ENCODE assay signal across 8 cellular contexts in genomic region chr6:30685977-30686907, GRCh38. TPM values are rescaled to one million over a fixed set of nuclear protein-coding genes. Genes with fewer than 3 reads are reported as not detected.
DNase-seq lines count a peak whose midpoint lies in the region; ATAC-seq and TF ChIP-seq lines count a peak whose summit lies in the region.

Gene PPP1R18 (minus strand): TSS chr6:30686645. CDS start chr6:30686018, 627 bp downstream.

- H3K36me3 ChIP-seq in mesenchymal stem cell (ENCODE audit: control insufficient read depth in 1 of 2, insufficient read depth in 2 of 2, low read depth in 1 of 2, low read length in 2 of 2) = peaks cover 17 to 24% of the 10 kb centered on the region in 2 experiments

- POLR2A ChIA-PET in activated CD8-positive, alpha-beta T cell treated with anti-CD3 and anti-CD28 coated beads for 36 hours (lab: Charles Lee) = interaction anchor here (0.9 to 15.7 kb wide), 8 partner anchors 11 to 144 kb away, joined by 3 to 500 read pairs (median 4); partner anchors contain the start of genes MDC1 and TUBB

- peak within 1 kb of the TSS; percentile 99 for H3K27ac ChIP-seq in mesenchymal stem cell (ENCODE audit: low read length, poor library complexity, severe bottlenecking)

- H4K8ac ChIP-seq in mesenchymal stem cell (ENCODE audit: low read length) = peak within 1 kb of the TSS; percentile 92

- ATAC-seq in activated CD8-positive, alpha-beta T cell treated with anti-CD3 and anti-CD28 coated beads for 36 hours = peak; percentile 35
- ATAC-seq in GM21737 (IDR thresholded peaks at IDR 0.05; ENCODE audit: unreplicated experiment) = no peak

- H2BK15ac ChIP-seq in mesenchymal stem cell (ENCODE audit: low read depth, poor library complexity, severe bottlenecking) = peak within 1 kb of the TSS; percentile 96

- H3K4me3 ChIP-seq in mesenchymal stem cell (ENCODE audit: insufficient read depth in 1 of 2, low read depth in 1 of 2, low read length in 2 of 2) = peak within 1 kb of the TSS; percentile 83 to 93

- DNase-seq in NCI-H82 (lab: John Stamatoyannopoulos, UW) = peak; percentile 76
- no peak for DNase-seq in NCI-H82 treated with DMSO at 0.1 percent for 48 hours (lab: John Stamatoyannopoulos, UW; ENCODE audit: unreplicated experiment)
- DNase-seq in NCI-H2227 (lab: John Stamatoyannopoulos, UW; ENCODE audit: unreplicated experiment) = peak; percentile 75
- DNase-seq in activated CD8-positive, alpha-beta T cell treated with anti-CD3 and anti-CD28 coated beads for 36 hours = peak; percentile 91
- peak; percentile 71 for DNase-seq in effector CD4-positive, alpha-beta T cell
- DNase-seq in mesenchymal stem cell = peak; percentile 87
- peak; percentile 70 for DNase-seq in stimulated activated CD8-positive, alpha-beta memory T cell treated with anti-CD3 and anti-CD28 coated beads, Interleukin-12 subunit alpha, Interleukin-12 subunit beta, amount 100 ng/mL, for 1 hour (ENCODE audit: low read depth)

- peak within 1 kb of the TSS; percentile 92 to 99 for H3K4ac ChIP-seq in mesenchymal stem cell (ENCODE audit: low read depth in 1 of 2, low read length in 2 of 2)

- peak within 1 kb of the TSS; percentile 88 for H3K4me3 Mint-ChIP-seq in activated CD8-positive, alpha-beta T cell treated with anti-CD3 and anti-CD28 coated beads for 36 hours

- peak within 1 kb of the TSS; percentile 88 for H3K27ac Mint-ChIP-seq in activated CD8-positive, alpha-beta T cell treated with anti-CD3 and anti-CD28 coated beads for 36 hours

- CTCF ChIA-PET in activated CD8-positive, alpha-beta T cell treated with anti-CD3 and anti-CD28 coated beads for 36 hours (lab: Charles Lee) = interaction anchor here (18.6 kb wide), 1 partner anchor 43 kb away, joined by 704 read pairs; the partner anchor contains the start of genes MDC1 and TUBB

- H3K27me3 Mint-ChIP-seq in activated CD8-positive, alpha-beta T cell treated with anti-CD3 and anti-CD28 coated beads for 36 hours = no peaks in the 10 kb centered on the region

- peak within 1 kb of the TSS in 1 of 2 experiments; percentile 95 for H3K23ac ChIP-seq in mesenchymal stem cell (ENCODE audit: low read length in 2 of 2)

- H3K4me1 Mint-ChIP-seq in activated CD8-positive, alpha-beta T cell treated with anti-CD3 and anti-CD28 coated beads for 36 hours (ENCODE audit: low read depth) = peaks cover 33% of the 10 kb centered on the region

- H3K36me3 Mint-ChIP-seq in activated CD8-positive, alpha-beta T cell treated with anti-CD3 and anti-CD28 coated beads for 36 hours (ENCODE audit: low read depth) = peaks cover 66% of the 10 kb centered on the region

- H2BK12ac ChIP-seq in mesenchymal stem cell (ENCODE audit: low read length in 2 of 2) = peak within 1 kb of the TSS; percentile 64 to 90

- H3K27me3 ChIP-seq in mesenchymal stem cell (ENCODE audit: control insufficient read depth in 1 of 2, insufficient read depth in 1 of 2, low read length in 2 of 2) = no peaks in the 10 kb centered on the region

- peaks cover 2% of the 10 kb centered on the region for H3K79me1 ChIP-seq in mesenchymal stem cell (replicated peaks; ENCODE audit: low read length, poor library complexity, severe bottlenecking)

- H3K9me3 ChIP-seq in mesenchymal stem cell (ENCODE audit: control insufficient read depth, low read length) = no peaks in the 10 kb centered on the region

- H4K91ac ChIP-seq in mesenchymal stem cell (ENCODE audit: low read length) = peak within 1 kb of the TSS; percentile 98

- peak within 1 kb of the TSS in 1 of 2 experiments; percentile 94 for H3K14ac ChIP-seq in mesenchymal stem cell (ENCODE audit: low read length in 2 of 2)

- no peaks in the 10 kb centered on the region for H3K9me3 Mint-ChIP-seq in activated CD8-positive, alpha-beta T cell treated with anti-CD3 and anti-CD28 coated beads for 36 hours

- peak within 1 kb of the TSS; percentile 76 for H2AK5ac ChIP-seq in mesenchymal stem cell (ENCODE audit: low read length, severe bottlenecking)

- peak within 1 kb of the TSS; percentile 10 for H2AFZ ChIP-seq in mesenchymal stem cell (ENCODE audit: low read depth, low read length)

- WGBS in mesenchymal stem cell = under 1% methylated on average over 22 of the region's 42 CpGs

- TF ChIP-seq CTCF in activated CD8-positive, alpha-beta T cell treated with anti-CD3 and anti-CD28 coated beads for 36 hours (IDR thresholded peaks at IDR 0.05) = no peak

- H3K18ac ChIP-seq in mesenchymal stem cell (ENCODE audit: low read depth in 1 of 2, low read length in 2 of 2) = peak within 1 kb of the TSS; percentile 98

- intact Hi-C loops in activated CD8-positive, alpha-beta T cell treated with anti-CD3 and anti-CD28 coated beads for 36 hours (cut with micrococcal nuclease) = no loop called here

- peak within 1 kb of the TSS; percentile 97 for H2BK5ac ChIP-seq in mesenchymal stem cell (ENCODE audit: low read depth, low read length, poor library complexity, severe bottlenecking)

- peak within 1 kb of the TSS; percentile 82 for H3K4me2 ChIP-seq in mesenchymal stem cell (ENCODE audit: low read length, poor library complexity, severe bottlenecking)

- peak within 1 kb of the TSS; percentile 95 for H3K9ac ChIP-seq in mesenchymal stem cell (ENCODE audit: low read length)

- H3K4me1 ChIP-seq in mesenchymal stem cell (ENCODE audit: control insufficient read depth, insufficient read depth, low read depth, low read length) = peaks cover 26% of the 10 kb centered on the region

- H2BK120ac ChIP-seq in mesenchymal stem cell (ENCODE audit: low read depth, low read length) = peak within 1 kb of the TSS; percentile 97

RNA-seq across cellular contexts. Expression of gene PPP1R18, which starts in this region (rescaled TPM):
- 100 to 1,000 TPM; 174 to 177 TPM for total RNA-seq in activated CD8-positive, alpha-beta T cell treated with anti-CD3 and anti-CD28 coated beads for 36 hours
- polyA plus RNA-seq in mesenchymal stem cell (2013, experiment 1 of 2) = 156 TPM
- polyA plus RNA-seq in mesenchymal stem cell (2013, experiment 2 of 2) = 153 TPM
